17 cellular contexts compared by ENCODE assay signal in the genomic region with DNA sequence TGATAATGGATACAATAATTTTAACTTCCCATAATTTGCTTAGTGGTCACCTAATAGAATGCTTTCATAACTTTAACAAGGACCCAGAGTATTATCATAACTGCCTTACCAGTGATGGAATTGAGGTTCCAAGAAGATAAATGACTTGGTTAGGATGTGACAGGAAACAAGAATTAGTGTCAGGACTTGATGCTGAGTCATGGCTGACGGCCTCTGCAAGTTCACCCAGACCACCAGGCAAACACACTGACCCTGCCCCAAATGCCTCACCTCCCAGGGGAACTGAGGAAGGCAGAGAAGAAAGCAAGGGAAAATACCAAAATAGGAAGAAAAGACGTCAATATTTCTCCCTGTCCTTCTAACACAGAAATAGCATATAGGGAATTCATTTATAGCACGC.
DNase-seq lines count a peak whose midpoint lies in the region; ATAC-seq, FAIRE-seq and TF ChIP-seq lines count a peak whose summit lies in the region.
"Had no signal": no experiment of that assay in that cellular context is flagged by ENCODE, and none has a peak within 500 bp of the region (broad histone marks: within the 10 kb centered on the region; RNA-seq: fewer than 3 reads in every experiment).

No MANE protein-coding gene starts in this region.

- H3K27me3 ChIP-seq in BLaER1 treated with 17β-estradiol and CSF1 and Interleukin-3, amounts not matched to agents 10 nM and 100 nM, result no peaks in the 10 kb centered on the region
- H3K27me3 ChIP-seq in IMR-90 (ENCODE audit: control insufficient read depth, insufficient read depth, low read length) (no peaks in the 10 kb centered on the region), K562 (ENCODE audit: control insufficient read depth in 2 of 2, insufficient read depth in 2 of 2, low read length in 2 of 2) (peaks cover 3 to 12% of the 10 kb centered on the region in 2 experiments; a peak in 3 of 5 replicates)
- H3K27me3 ChIP-seq: BE2C had no signal

- no peak for TF ChIP-seq POLR2A in IMR-90 (IDR thresholded peaks at IDR 0.05; ENCODE audit: low read depth, low read length)
- no peak for TF ChIP-seq POLR2A in K562 (conservative IDR thresholded peaks at IDR 0.05)
- no peak for TF ChIP-seq POLR2A in erythroblast (IDR thresholded peaks at IDR 0.05; ENCODE audit: low read length)

- WGBS in IMR-90 (ENCODE audit: extremely low coverage in 2 of 2, insufficient read length in 1 of 2), 2 experiments, result no CpG with 5 or more reads among the region's 3 CpGs
- 17% methylated on average over 3 of the region's 3 CpGs for WGBS in K562 (ENCODE audit: insufficient coverage, low coverage, missing lambda C conversion rate)

- H3K27me3 Mint-ChIP-seq in neural crest cell (ENCODE audit: low read depth), result no peaks in the 10 kb centered on the region

- H2BK15ac ChIP-seq in IMR-90 (ENCODE audit: low read depth, low read length), result no peak overlapping the region

- no peaks in the 10 kb centered on the region for H3K36me3 Mint-ChIP-seq in neural crest cell (ENCODE audit: low read depth)

- H2AK9ac ChIP-seq in IMR-90 (replicated peaks; ENCODE audit: low read depth, low read length, poor library complexity), result no peak overlapping the region

- CTCF ChIA-PET in IMR-90 (lab: Yijun Ruan, JAX) (no interaction called here), K562 (lab: Yijun Ruan, JAX; ENCODE audit: low intra/inter-chr PET ratio) (no interaction called here)

- H3K36me3 ChIP-seq in BLaER1 treated with 17β-estradiol and CSF1 and Interleukin-3, amounts not matched to agents 10 nM and 100 nM, result 0 out of 22 replicates have a peak, but pooled peaks cover 0 to 3% (median 0%) of the 10 kb centered on the region in 11 experiments
- H3K36me3 ChIP-seq in IMR-90 (ENCODE audit: control insufficient read depth, insufficient read depth, low read length) (no peaks in the 10 kb centered on the region), K562 (ENCODE audit: control insufficient read depth, insufficient read depth, low read length) (no peaks in the 10 kb centered on the region)
- H3K36me3 ChIP-seq: BE2C had no signal

- H3K9me1 ChIP-seq in IMR-90 (ENCODE audit: insufficient read depth, low read length) (peaks cover 2% of the 10 kb centered on the region; the same call in 1 of the 2 replicates), K562 (ENCODE audit: control insufficient read depth, insufficient read depth, low read length) (no peaks in the 10 kb centered on the region)

- no peaks in the 10 kb centered on the region for H3K9me3 Mint-ChIP-seq in neural crest cell

- H2BK20ac ChIP-seq in IMR-90 (ENCODE audit: low read depth, low read length), result no peak overlapping the region

- no peak for TF ChIP-seq EP300 in K562 (IDR thresholded peaks at IDR 0.05; ENCODE audit: low read length)

- no peak overlapping the region for H2AFZ ChIP-seq in IMR-90 (replicated peaks; ENCODE audit: low read length, poor library complexity)
- H2AFZ ChIP-seq in K562 (ENCODE audit: low read depth, low read length), result no peak overlapping the region

- dilution Hi-C loops in IMR-90 (cut with HindIII; ENCODE audit: low sequenced_read_pairs, unreplicated experiment), result no loop called here

- H3K4me3 Mint-ChIP-seq in neural crest cell, result no peak overlapping the region

- no peaks in the 10 kb centered on the region for H3K79me1 ChIP-seq in IMR-90 (ENCODE audit: low read depth in 1 of 2, low read length in 2 of 2)

- POLR2A ChIA-PET in IMR-90 (lab: Charles Lee; ENCODE audit: unreplicated experiment) (no interaction called here), K562 (lab: Yijun Ruan, JAX) (no interaction called here)

- no peak overlapping the region for H3K4me3 ChIP-seq in BLaER1 treated with 17β-estradiol and CSF1 and Interleukin-3, amounts not matched to agents 10 nM and 100 nM
- no peak overlapping the region for H3K4me3 ChIP-seq in IMR-90 (ENCODE audit: insufficient read depth, low read depth, low read length)
- H3K4me3 ChIP-seq in K562, result no peak overlapping the region

- in situ Hi-C loops in IMR-90 (cut with MboI; ENCODE audit: low sequenced_read_pairs) (no loop called here), K562 (cut with MboI) (no loop called here)

- no peak overlapping the region for H2BK5ac ChIP-seq in IMR-90 (ENCODE audit: low read depth, low read length, poor library complexity, severe bottlenecking)

- no peaks in the 10 kb centered on the region for H3K9me3 ChIP-seq in BLaER1 treated with 17β-estradiol and CSF1 and Interleukin-3, amounts not matched to agents 10 nM and 100 nM (replicated peaks in 1 of 11)
- H3K9me3 ChIP-seq in IMR-90 (ENCODE audit: control insufficient read depth, insufficient read depth, low read length), result no peaks in the 10 kb centered on the region
- no peaks in the 10 kb centered on the region for H3K9me3 ChIP-seq in K562 (replicated peaks; ENCODE audit: control insufficient read depth, insufficient read depth, low read depth, low read length)
- H3K9me3 ChIP-seq: BE2C had no signal

- H4K8ac ChIP-seq in IMR-90 (ENCODE audit: low read depth in 2 of 2, low read length in 2 of 2), result no peak overlapping the region

- no peak for FAIRE-seq in K562 (lab: Jason Lieb, UNC)

- TF ChIP-seq RAD21 in IMR-90 (IDR thresholded peaks at IDR 0.05; ENCODE audit: low read length), result no peak
- no peak for TF ChIP-seq RAD21 in K562 (CRISPR knock-in tag; conservative IDR thresholded peaks at IDR 0.05 in 1 of 2, IDR thresholded peaks at IDR 0.05 in 1 of 2)

- BruUV-seq in IMR-90 (replicated peaks; lab: Mats Ljungman, UMichigan) (no TSS peak), K562 (replicated peaks; lab: Mats Ljungman, UMichigan) (no TSS peak)

- H3K79me2 ChIP-seq in K562 (ENCODE audit: control insufficient read depth, insufficient read depth, low read length), result no peaks in the 10 kb centered on the region

- DNase-seq in IMR-90, result no peak
- DNase-seq in K562 (ENCODE audit: extremely low read depth in 1 of 4, low spot score in 3 of 4), result no peak
- DNase-seq in neural crest cell (ENCODE audit: low read depth, low spot score), result no peak
- DNase-seq in EL, result no peak
- DNase-seq in erythroblast (lab: John Stamatoyannopoulos, UW), result no peak
- DNase-seq in 8988T, result no peak
- DNase-seq: BE2C, DMS 273 treated with DMSO at 0.1 percent for 48 hours, H7, KG1, NCI-H1092, NCI-H345, NCI-H526 treated with DMSO at 0.1 percent for 48 hours, OCI-M1, RPMI8226 had no signal

- no peak overlapping the region for H3K14ac ChIP-seq in IMR-90 (replicated peaks; ENCODE audit: low read depth, low read length)

- no peak overlapping the region for H3K9ac ChIP-seq in BLaER1 treated with 17β-estradiol and CSF1 and Interleukin-3, amounts not matched to agents 10 nM and 100 nM
- H3K9ac ChIP-seq in IMR-90 (ENCODE audit: low read depth, low read length) (no peak overlapping the region), K562 (ENCODE audit: insufficient read depth in 1 of 2, low read depth in 2 of 2, low read length in 2 of 2) (no peak overlapping the region)

- H3K4ac ChIP-seq in IMR-90 (ENCODE audit: low read depth, low read length), result no peak overlapping the region

- H3K27ac Mint-ChIP-seq in neural crest cell (ENCODE audit: unreplicated experiment), result peak overlapping the region; percentile 59

- no peak overlapping the region for H3K56ac ChIP-seq in IMR-90 (ENCODE audit: extremely low read depth, insufficient read depth, low read length)

- H3K27ac ChIP-seq in BLaER1 treated with 17β-estradiol and CSF1 and Interleukin-3, amounts not matched to agents 10 nM and 100 nM, result peak overlapping the region in 1 of 11 experiments; percentile 3; a peak in 1 of 22 replicates
- H3K27ac ChIP-seq in IMR-90 (ENCODE audit: insufficient read depth, low read length), result no peak overlapping the region
- no peak overlapping the region for H3K27ac ChIP-seq in K562 (ENCODE audit: extremely low read depth, low read depth, low read length)

- H2AK5ac ChIP-seq in IMR-90 (ENCODE audit: low read depth, low read length), result no peak overlapping the region

- H2BK120ac ChIP-seq in IMR-90 (ENCODE audit: low read depth, low read length), result no peak overlapping the region

- H3K4me1 Mint-ChIP-seq in neural crest cell, result peaks cover 56% of the 10 kb centered on the region

- H4K5ac ChIP-seq in IMR-90 (ENCODE audit: low read depth, low read length), result no peak overlapping the region

- peaks cover 0 to 31% (median 21%) of the 10 kb centered on the region in 10 experiments; a peak in 16 of 20 replicates for H3K4me1 ChIP-seq in BLaER1 treated with 17β-estradiol and CSF1 and Interleukin-3, amounts not matched to agents 10 nM and 100 nM
- 0 out of 2 replicates have a peak, but pooled peaks cover 1% of the 10 kb centered on the region for H3K4me1 ChIP-seq in IMR-90 (ENCODE audit: control insufficient read depth, insufficient read depth, low read length)
- H3K4me1 ChIP-seq in K562 (replicated peaks in 1 of 2; ENCODE audit: control insufficient read depth in 2 of 2, insufficient read depth in 2 of 2, low read length in 2 of 2), result no peaks in the 10 kb centered on the region

- intact Hi-C loops in IMR-90 (cut with micrococcal nuclease) (no loop called here), K562 (cut with micrococcal nuclease) (no loop called here)

- H3K23ac ChIP-seq in IMR-90 (ENCODE audit: low read depth, low read length), result no peak overlapping the region

- no peak for TF ChIP-seq CTCF in IMR-90 (conservative IDR thresholded peaks at IDR 0.05; ENCODE audit: low read depth, low read length)
- no peak for TF ChIP-seq CTCF in K562 (IDR thresholded peaks at IDR 0.05 in 2 of 3, conservative IDR thresholded peaks at IDR 0.05 in 1 of 3; ENCODE audit: insufficient read depth in 2 of 3, low read depth in 1 of 3, low read length in 3 of 3)
- no peak for TF ChIP-seq CTCF in neural crest cell (conservative IDR thresholded peaks at IDR 0.05)

- H4K20me1 ChIP-seq in BLaER1 treated with 17β-estradiol and CSF1 and Interleukin-3, amounts not matched to agents 10 nM and 100 nM, result no peaks in the 10 kb centered on the region
- H4K20me1 ChIP-seq in IMR-90 (ENCODE audit: insufficient read depth, low read length) (no peaks in the 10 kb centered on the region), K562 (replicated peaks; ENCODE audit: control insufficient read depth, insufficient read depth, low read length) (no peaks in the 10 kb centered on the region)

- H3K18ac ChIP-seq in IMR-90 (ENCODE audit: low read depth, low read length), result no peak overlapping the region

- no peak overlapping the region for H4K91ac ChIP-seq in IMR-90 (ENCODE audit: insufficient read depth, low read depth, low read length)

- H3K4me2 ChIP-seq in BLaER1 treated with 17β-estradiol and CSF1 and Interleukin-3, amounts not matched to agents 10 nM and 100 nM, result peak overlapping the region in 10 of 11 experiments; percentile 9 to 56 (median 35); a peak in 14 of 22 replicates
- H3K4me2 ChIP-seq in IMR-90 (ENCODE audit: low read depth, low read length) (no peak overlapping the region), K562 (ENCODE audit: insufficient read depth, low read length) (no peak overlapping the region)

- ATAC-seq in IMR-90 (ENCODE audit: low read depth) (no peak), K562 (no peak), GM19395 (IDR thresholded peaks at IDR 0.05; ENCODE audit: unreplicated experiment) (no peak)

TF ChIP-seq in IMR-90, 13 proteins besides CTCF, POLR2A, EP300 and RAD21 (continues in another document):
- no peak for TF ChIP-seq CEBPB (IDR thresholded peaks at IDR 0.05; ENCODE audit: low read depth, low read length)
- no peak for TF ChIP-seq CHD1 (IDR thresholded peaks at IDR 0.05; ENCODE audit: low read depth, low read length)

Comparison
In these comparisons a context has a peak if more than half of its experiments do, and no peak if none do; other contexts are left out.
1. H3K4me2 ChIP-seq: peak in BLaER1 treated with 17β-estradiol and CSF1 and Interleukin-3, amounts not matched to agents 10 nM and 100 nM (10 of 11); none in IMR-90 (single experiment) and K562 (single experiment).